Comparison of ENCODE assay signal across 10 cellular contexts in genomic region chr1:109298666-109299086, GRCh38. TPM values are rescaled to one million over a fixed set of nuclear protein-coding genes. Genes with fewer than 3 reads are reported as not detected.
A peak's percentile ranks its signal among the peaks of the same experiment; 100 is the strongest.
DNase-seq lines count a peak whose midpoint lies in the region; ATAC-seq, FAIRE-seq and TF ChIP-seq lines count a peak whose summit lies in the region.
"Had no signal": no experiment of that assay in that cellular context is flagged by ENCODE, and none has a peak within 500 bp of the region (broad histone marks: within the 10 kb centered on the region; RNA-seq: fewer than 3 reads in every experiment).

No MANE protein-coding gene starts in this region.

- H3K27me3 ChIP-seq in dorsolateral prefrontal cortex, result no peaks in the 10 kb centered on the region
- H3K27me3 ChIP-seq in mesendoderm (ENCODE audit: insufficient read depth, low read length, poor library complexity), result no peaks in the 10 kb centered on the region
- H3K27me3 ChIP-seq: BLaER1 treated with 17β-estradiol and CSF1 and Interleukin-3, amounts not matched to agents 10 nM and 100 nM had no signal

- TF ChIP-seq CTCF in dorsolateral prefrontal cortex (IDR thresholded peaks at IDR 0.05 in 54 of 56, conservative IDR thresholded peaks at IDR 0.05 in 2 of 56; ENCODE audit: low read depth in 1 of 56, partially characterized antibody in 56 of 56), result peak in 4 of 56 donors; percentile 4 to 29 (median 10)

- H3K79me1 ChIP-seq in mesendoderm (ENCODE audit: low read length), result no peaks in the 10 kb centered on the region

- H3K23ac ChIP-seq in mesendoderm (ENCODE audit: low read length), result peak overlapping the region; percentile 35

- H4K8ac ChIP-seq in mesendoderm (ENCODE audit: low read depth, low read length), result no peak overlapping the region

- H2BK15ac ChIP-seq in mesendoderm (replicated peaks; ENCODE audit: low read depth), result no peak overlapping the region

- DNase-seq in stimulated activated CD4-positive, alpha-beta T cell treated with anti-CD3 and anti-CD28 coated beads, Interleukin-15, amount 100 ng/mL, for 24 hours, result peak; percentile 23
- no peak for DNase-seq in stimulated activated CD4-positive, alpha-beta T cell treated with anti-CD3 and anti-CD28 coated beads, Interleukin-2, amount 100 ng/mL, for 48 hours
- DNase-seq in dorsolateral prefrontal cortex (peak in 9 of 10 donors; percentile 63 to 85 (median 80)), mesendoderm (no peak), urothelium cell line (ENCODE audit: low spot score) (peak; percentile 70)
- DNase-seq in NK-92 treated with Interleukin-12 subunit alpha and Interleukin-12 subunit beta, amount 100 ng/mL, for 24 hours (lab: John Stamatoyannopoulos, UW), result no peak
- DNase-seq: NCI-H1048 had no signal

- H3K4me3 ChIP-seq in dorsolateral prefrontal cortex (peak overlapping the region in 6 of 59 donors; percentile 3 to 42 (median 16)), mesendoderm (ENCODE audit: low read length) (no peak overlapping the region)
- H3K4me3 ChIP-seq: BLaER1 treated with 17β-estradiol and CSF1 and Interleukin-3, amounts not matched to agents 10 nM and 100 nM had no signal

- no peak overlapping the region for H4K5ac ChIP-seq in mesendoderm (ENCODE audit: low read length)

- H2BK5ac ChIP-seq in mesendoderm (ENCODE audit: low read length), result no peak overlapping the region

- no peak overlapping the region for H3K9ac ChIP-seq in mesendoderm (ENCODE audit: low read length)
- H3K9ac ChIP-seq: BLaER1 treated with 17β-estradiol and CSF1 and Interleukin-3, amounts not matched to agents 10 nM and 100 nM had no signal

- intact Hi-C loops in dorsolateral prefrontal cortex (cut with DNase I), result no loop called here

- H3K27ac ChIP-seq in dorsolateral prefrontal cortex (peak overlapping the region; percentile 68 to 100 (median 97)), mesendoderm (ENCODE audit: low read depth, low read length) (no peak overlapping the region)
- H3K27ac ChIP-seq: BLaER1 treated with 17β-estradiol and CSF1 and Interleukin-3, amounts not matched to agents 10 nM and 100 nM had no signal

- FAIRE-seq in urothelium cell line (lab: Jason Lieb, UNC), result peak; percentile 81

- no peaks in the 10 kb centered on the region for H3K4me1 ChIP-seq in mesendoderm (ENCODE audit: control insufficient read depth, low read depth, low read length)

- no peak overlapping the region for H2BK120ac ChIP-seq in mesendoderm (ENCODE audit: low read depth, low read length)

- no peak overlapping the region for H3K4ac ChIP-seq in mesendoderm (ENCODE audit: low read depth, low read length)

- WGBS in mesendoderm (ENCODE audit: extremely low coverage, insufficient coverage, low lambda C conversion rate), result no CpG with 5 or more reads among the region's 5 CpGs

- no peak overlapping the region for H3K56ac ChIP-seq in mesendoderm (ENCODE audit: low read length)

- no peak overlapping the region for H2AK5ac ChIP-seq in mesendoderm (ENCODE audit: low read length)

- H3K18ac ChIP-seq in mesendoderm (ENCODE audit: low read length), result no peak overlapping the region

- ATAC-seq in GM18502 (IDR thresholded peaks at IDR 0.05; ENCODE audit: poor library complexity, unreplicated experiment) (no peak), HG02623 (IDR thresholded peaks at IDR 0.05; ENCODE audit: unreplicated experiment) (no peak)

- H3K36me3 ChIP-seq in mesendoderm (ENCODE audit: control insufficient read depth, insufficient read depth, low read length), result no peaks in the 10 kb centered on the region
- H3K36me3 ChIP-seq: BLaER1 treated with 17β-estradiol and CSF1 and Interleukin-3, amounts not matched to agents 10 nM and 100 nM had no signal

- H3K4me2 ChIP-seq in mesendoderm (ENCODE audit: low read length), result no peak overlapping the region

- no peaks in the 10 kb centered on the region for H3K79me2 ChIP-seq in mesendoderm (ENCODE audit: control insufficient read depth, insufficient read depth, low read length)

RNA-seq across cellular contexts. Expression of gene MYBPHL, which starts 8.1 kb away (rescaled TPM):
- total RNA-seq in dorsolateral prefrontal cortex, result 10 to 100 TPM in 14 of 120 experiments, 1 to 10 TPM in 106; 1.9 to 14.4 (median 6.7) TPM
- polyA plus RNA-seq in mesendoderm (2013, experiment 1 of 2), result 0.17 TPM
- polyA plus RNA-seq in mesendoderm (2013, experiment 2 of 2), result 0.21 TPM

RNA-seq across cellular contexts. Expression of gene PSRC1, which starts 15.7 kb away (rescaled TPM):
- 100 to 1,000 TPM in 19 of 120 experiments, 10 to 100 TPM in 101; 52.9 to 176 (median 79.2) TPM for total RNA-seq in dorsolateral prefrontal cortex
- 57.7 TPM for polyA plus RNA-seq in mesendoderm (2013, experiment 1 of 2)
- polyA plus RNA-seq in mesendoderm (2013, experiment 2 of 2), result 61.1 TPM

RNA-seq across cellular contexts. Expression of gene CELSR2, which starts 49.3 kb away (rescaled TPM):
- total RNA-seq in dorsolateral prefrontal cortex, result 100 to 1,000 TPM; 115 to 213 (median 171) TPM
- polyA plus RNA-seq in mesendoderm (2013, experiment 1 of 2), result 2.9 TPM
- polyA plus RNA-seq in mesendoderm (2013, experiment 2 of 2), result 2.9 TPM

Comparison
In these comparisons a context has a peak if more than half of its experiments do, and no peak if none do; other contexts are left out.
1. DNase-seq: peak in stimulated activated CD4-positive, alpha-beta T cell treated with anti-CD3 and anti-CD28 coated beads, Interleukin-15, amount 100 ng/mL, for 24 hours (single experiment), dorsolateral prefrontal cortex (9 of 10) and urothelium cell line (single experiment); none in stimulated activated CD4-positive, alpha-beta T cell treated with anti-CD3 and anti-CD28 coated beads, Interleukin-2, amount 100 ng/mL, for 48 hours (0 of 2), mesendoderm (single experiment) and NK-92 treated with Interleukin-12 subunit alpha and Interleukin-12 subunit beta, amount 100 ng/mL, for 24 hours (single experiment).